ENCODE assay signal across 8 cellular contexts in the genomic region with DNA sequence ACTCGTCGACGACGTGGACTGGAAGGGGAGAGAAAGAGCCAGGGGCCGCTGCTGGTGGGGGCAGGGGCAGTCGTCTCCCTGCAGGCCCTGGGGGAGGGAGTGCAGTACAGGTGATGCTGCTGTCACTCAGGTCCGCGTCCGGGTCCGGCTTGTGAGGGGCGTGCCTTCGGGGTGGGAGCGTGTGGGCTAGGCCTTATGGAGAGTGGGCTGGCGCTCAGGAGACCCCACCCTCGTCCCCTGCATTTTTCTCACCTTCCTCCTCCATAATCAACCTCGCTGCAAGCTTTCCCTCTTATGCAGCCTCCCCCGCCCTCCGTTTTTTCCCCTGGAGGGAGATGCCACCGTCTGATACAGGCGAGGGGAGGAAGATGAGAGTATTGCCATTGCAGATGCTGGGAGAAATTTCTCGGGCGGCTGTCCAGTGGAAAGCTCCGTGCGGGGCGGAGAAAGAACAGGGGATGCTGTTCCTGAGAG. TPM values are rescaled to one million over a fixed set of nuclear protein-coding genes. Genes with fewer than 3 reads are reported as not detected.
DNase-seq lines count a peak whose midpoint lies in the region; ATAC-seq and TF ChIP-seq lines count a peak whose summit lies in the region.

No MANE protein-coding gene starts in this region.

- ATAC-seq in GM19023 (IDR thresholded peaks at IDR 0.05; ENCODE audit: unreplicated experiment) (peak; percentile 39), HG03196 (IDR thresholded peaks at IDR 0.05; ENCODE audit: unreplicated experiment) (peak; percentile 28)

- no peaks in the 10 kb centered on the region for H3K27me3 Mint-ChIP-seq in activated CD4-positive, alpha-beta memory T cell treated with anti-CD3 and anti-CD28 coated beads, Interleukin-2, amount 10 ng/mL, durations not matched to agents 7 days and 5 days

- CTCF ChIA-PET in activated CD4-positive, alpha-beta memory T cell treated with anti-CD3 and anti-CD28 coated beads, Interleukin-2, amount 10 ng/mL, durations not matched to agents 7 days and 5 days (lab: Charles Lee): interaction anchor here (1.0 to 2.2 kb wide), 5 partner anchors 24 to 91 kb away, joined by 3 to 8 read pairs (median 3); a partner anchor contains a TSS

- peak overlapping the region; percentile 85 for H3K27ac Mint-ChIP-seq in activated CD4-positive, alpha-beta memory T cell treated with anti-CD3 and anti-CD28 coated beads, Interleukin-2, amount 10 ng/mL, durations not matched to agents 7 days and 5 days

- DNase-seq in AG10803 (ENCODE audit: low read depth) (peak; percentile 48), NCI-H524 (lab: John Stamatoyannopoulos, UW) (peak; percentile 50 to 76), mesenteric fat pad (ENCODE audit: low spot score) (peak; percentile 90)
- DNase-seq in activated CD4-positive, alpha-beta memory T cell treated with anti-CD3 and anti-CD28 coated beads, Interleukin-2, amount 10 ng/mL, durations not matched to agents 7 days and 5 days: peak; percentile 62
- peak; percentile 40 for DNase-seq in effector CD8-positive, alpha-beta T cell (lab: John Stamatoyannopoulos, UW)
- peak; percentile 59 for DNase-seq in stimulated activated CD8-positive, alpha-beta memory T cell treated with anti-CD3 and anti-CD28 coated beads, Interleukin-4, amount 100 ng/mL, for 24 hours (ENCODE audit: low read depth)

- no peaks in the 10 kb centered on the region for H3K9me3 Mint-ChIP-seq in activated CD4-positive, alpha-beta memory T cell treated with anti-CD3 and anti-CD28 coated beads, Interleukin-2, amount 10 ng/mL, durations not matched to agents 7 days and 5 days

- peaks cover 27% of the 10 kb centered on the region for H3K36me3 Mint-ChIP-seq in activated CD4-positive, alpha-beta memory T cell treated with anti-CD3 and anti-CD28 coated beads, Interleukin-2, amount 10 ng/mL, durations not matched to agents 7 days and 5 days (ENCODE audit: low read depth)

- peak overlapping the region; percentile 80 for H3K4me3 Mint-ChIP-seq in activated CD4-positive, alpha-beta memory T cell treated with anti-CD3 and anti-CD28 coated beads, Interleukin-2, amount 10 ng/mL, durations not matched to agents 7 days and 5 days

- H3K4me1 Mint-ChIP-seq in activated CD4-positive, alpha-beta memory T cell treated with anti-CD3 and anti-CD28 coated beads, Interleukin-2, amount 10 ng/mL, durations not matched to agents 7 days and 5 days: peaks cover 50% of the 10 kb centered on the region

- peak overlapping the region; percentile 95 for H3K4me3 ChIP-seq in AG10803 (ENCODE audit: low read length)

- POLR2A ChIA-PET in activated CD4-positive, alpha-beta memory T cell treated with anti-CD3 and anti-CD28 coated beads, Interleukin-2, amount 10 ng/mL, durations not matched to agents 7 days and 5 days (lab: Charles Lee): interaction anchor here (0.6 to 10.6 kb wide), 10 partner anchors 9 to 427 kb away, joined by 3 to 98 read pairs (median 4); a partner anchor contains a TSS

- no peak for TF ChIP-seq CTCF in AG10803 (conservative IDR thresholded peaks at IDR 0.05; ENCODE audit: low read length)

RNA-seq across cellular contexts. Expression of a gene that starts 0.6 kb away (rescaled TPM):
- total RNA-seq in activated CD4-positive, alpha-beta memory T cell treated with anti-CD3 and anti-CD28 coated beads, Interleukin-2, amount 10 ng/mL, durations not matched to agents 7 days and 5 days: 100 to 1,000 TPM in 1 of 2 experiments, 10 to 100 TPM in 1; 98.0 to 102 TPM
- 78.7 TPM for total RNA-seq in mesenteric fat pad

RNA-seq across cellular contexts. Expression of a gene that starts 3.8 kb away (rescaled TPM):
- total RNA-seq in activated CD4-positive, alpha-beta memory T cell treated with anti-CD3 and anti-CD28 coated beads, Interleukin-2, amount 10 ng/mL, durations not matched to agents 7 days and 5 days: 10 to 100 TPM; 49.3 to 55.0 TPM
- 29.9 TPM for total RNA-seq in mesenteric fat pad

RNA-seq across cellular contexts. Expression of a gene that starts 32.3 kb away (rescaled TPM):
- 10 to 100 TPM; 30.8 to 31.0 TPM for total RNA-seq in activated CD4-positive, alpha-beta memory T cell treated with anti-CD3 and anti-CD28 coated beads, Interleukin-2, amount 10 ng/mL, durations not matched to agents 7 days and 5 days
- total RNA-seq in mesenteric fat pad: 25.7 TPM

Comparison
In these comparisons a context has a peak if more than half of its experiments do, and no peak if none do; other contexts are left out.
1. Peak in every context shown above with its lines: DNase-seq, ATAC-seq and H3K4me3 ChIP-seq.
2. DNase-seq: peak in every context shown above with its lines; median percentile 90 in mesenteric fat pad; 63 in NCI-H524; 62 in activated CD4-positive, alpha-beta memory T cell treated with anti-CD3 and anti-CD28 coated beads, Interleukin-2, amount 10 ng/mL, durations not matched to agents 7 days and 5 days; 59 in stimulated activated CD8-positive, alpha-beta memory T cell treated with anti-CD3 and anti-CD28 coated beads, Interleukin-4, amount 100 ng/mL, for 24 hours; 48 in AG10803; 40 in effector CD8-positive, alpha-beta T cell.